ENCODE assay signal across 1 cellular context in genomic region chr6:112038268-112038667, GRCh38.
TF ChIP-seq lines count a peak whose summit lies in the region.

No MANE protein-coding gene starts in this region.

TF ChIP-seq in H1, 55 proteins besides CTCF, POLR2A, EP300 and RAD21 (continued from another document):
- TF ChIP-seq RFX5 (IDR thresholded peaks at IDR 0.05; ENCODE audit: borderline replicate concordance, low read depth, low read length): no peak
- TF ChIP-seq CHD1 (IDR thresholded peaks at IDR 0.05; ENCODE audit: low read depth, low read length): no peak
- TF ChIP-seq BCL11A (IDR thresholded peaks at IDR 0.05; ENCODE audit: low read depth in 2 of 2, low read length in 2 of 2): no peak
- no peak for TF ChIP-seq TAF1 (IDR thresholded peaks at IDR 0.05; ENCODE audit: low read depth, low read length)
